ENCODE assay signal across 10 cellular contexts in the genomic region with DNA sequence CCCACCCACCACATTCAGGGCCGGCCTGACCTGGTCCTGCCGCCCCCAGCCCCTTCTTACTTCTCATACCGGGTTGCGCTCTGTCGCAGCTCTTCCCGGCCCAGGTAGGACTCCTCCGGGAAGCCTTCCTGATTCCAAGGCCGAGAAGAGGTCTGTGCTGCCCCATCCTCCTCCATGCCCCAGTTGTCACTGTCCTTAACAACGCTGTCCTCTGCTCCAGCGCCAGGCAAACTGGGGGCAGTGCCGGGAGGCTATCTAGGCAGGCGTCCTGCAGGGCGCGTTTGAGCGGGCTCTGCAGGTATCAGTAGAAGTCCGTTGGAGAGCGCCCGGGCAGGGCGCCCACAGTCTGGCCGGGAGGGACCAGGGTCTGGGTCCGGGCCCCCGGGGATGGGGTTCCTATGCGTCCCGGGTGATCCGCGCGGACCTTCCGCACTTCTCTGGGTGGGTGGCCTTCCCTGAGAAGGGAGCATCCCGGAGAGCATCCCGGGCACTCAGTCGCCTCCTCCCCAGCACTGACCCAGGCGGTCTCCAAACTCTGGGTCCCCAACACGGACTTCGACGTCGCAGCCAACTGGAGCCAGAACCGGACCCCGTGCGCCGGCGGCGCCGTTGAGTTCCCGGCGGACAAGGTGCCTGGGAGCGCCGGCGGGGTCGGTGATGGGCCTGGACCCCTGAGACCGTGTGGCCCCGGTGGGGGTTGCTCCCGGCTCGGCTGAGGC. TPM values are rescaled to one million over a fixed set of nuclear protein-coding genes. Genes with fewer than 3 reads are reported as not detected.
A peak's percentile ranks its signal among the peaks of the same experiment; 100 is the strongest.
DNase-seq lines count a peak whose midpoint lies in the region; ATAC-seq and TF ChIP-seq lines count a peak whose summit lies in the region.
"Had no signal": no experiment of that assay in that cellular context is flagged by ENCODE, and none has a peak within 500 bp of the region (broad histone marks: within the 10 kb centered on the region; RNA-seq: fewer than 3 reads in every experiment).

No MANE protein-coding gene starts in this region.

- peaks cover 9% of the 10 kb centered on the region for H3K9me3 ChIP-seq in mesodermal cell (ENCODE audit: control insufficient read depth, low read length)
- 0 out of 2 replicates have a peak, but pooled peaks cover 5% of the 10 kb centered on the region for H3K9me3 ChIP-seq in PC-3 (ENCODE audit: low read length)

- H3F3A ChIP-seq in PC-3 (ENCODE audit: low read length, unreplicated experiment), result no peaks in the 10 kb centered on the region

- in situ Hi-C loops in GM13977 (cut with MboI; ENCODE audit: low pct_unique_long_range_greater_than_20kb, low sequenced_read_pairs, unreplicated experiment), result no loop called here

- no peak overlapping the region for H3K4me2 ChIP-seq in PC-3 (ENCODE audit: low read length)

- CTCF ChIA-PET in AG04449 (lab: Yijun Ruan, JAX), result interaction anchor here (1.3 to 2.2 kb wide), 2 partner anchors 147 to 229 kb away, joined by 4 to 15 read pairs; no protein-coding TSS in a partner anchor
- CTCF ChIA-PET in PC-3 (lab: Charles Lee), result no interaction called here
- CTCF ChIA-PET in RWPE1 (lab: Yijun Ruan, JAX), result interaction anchor here (0.6 kb wide), 1 partner anchor 188 kb away, joined by 3 read pairs; no protein-coding TSS in a partner anchor

- H3K27ac ChIP-seq in mesodermal cell (ENCODE audit: low read depth, low read length, severe bottlenecking) (no peak overlapping the region), PC-3 (ENCODE audit: low read length) (no peak overlapping the region), RWPE1 (no peak overlapping the region)

- H3K36me3 ChIP-seq in mesodermal cell (ENCODE audit: control insufficient read depth, insufficient read depth, low read length) (no peaks in the 10 kb centered on the region), PC-3 (ENCODE audit: low read depth, low read length) (no peaks in the 10 kb centered on the region)

- POLR2A ChIA-PET in AG04449 (lab: Yijun Ruan, JAX), result no interaction called here
- POLR2A ChIA-PET in PC-3 (lab: Charles Lee; ENCODE audit: unreplicated experiment), result no interaction called here
- POLR2A ChIA-PET in RWPE1 (lab: Yijun Ruan, JAX; ENCODE audit: low non-redundant PET), result no interaction called here

- BruUV-seq in PC-3 (replicated peaks; lab: Mats Ljungman, UMichigan), result no TSS peak

- no peak overlapping the region for H3K9ac ChIP-seq in PC-3 (ENCODE audit: low read length)

- no peak for DNase-seq in AG04449 (ENCODE audit: low read depth, low spot score)
- peak; percentile 35 for DNase-seq in GM13977 (ENCODE audit: low spot score)
- no peak for DNase-seq in choroid plexus epithelial cell (ENCODE audit: low read depth)
- DNase-seq in middle frontal gyrus (ENCODE audit: extremely low spot score, low spot score), result no peak
- no peak for DNase-seq in PC-3
- no peak for DNase-seq in RWPE1 (ENCODE audit: low spot score)
- DNase-seq: NCI-H1105 treated with DMSO at 0.1 percent for 48 hours; stimulated activated CD8-positive, alpha-beta memory T cell treated with anti-CD3 and anti-CD28 coated beads, Interleukin-4, amount 100 ng/mL, for 48 hours had no signal

- WGBS in mesodermal cell (ENCODE audit: insufficient coverage in 2 of 2), 2 experiments, result 4 to 6% methylated on average over 49 to 52 of the region's 53 CpGs

- H3K9me2 ChIP-seq in PC-3 (replicated peaks; ENCODE audit: low read length), result no peaks in the 10 kb centered on the region

- H3K4me3 ChIP-seq in AG04449 (ENCODE audit: low read depth, low read length), result peak overlapping the region; percentile 40
- H3K4me3 ChIP-seq in choroid plexus epithelial cell (ENCODE audit: low read depth, low read length), result peak overlapping the region; percentile 38
- peak overlapping the region; percentile 14 for H3K4me3 ChIP-seq in mesodermal cell (ENCODE audit: extremely low read depth, insufficient read depth, low read length, poor library complexity, severe bottlenecking)
- H3K4me3 ChIP-seq in PC-3 (ENCODE audit: low read length), result no peak overlapping the region

- intact Hi-C loops in PC-3 (cut with micrococcal nuclease), result no loop called here

- H3K27me3 ChIP-seq in PC-3 (ENCODE audit: low read length), result no peaks in the 10 kb centered on the region

- no peak for TF ChIP-seq CTCF in AG04449 (IDR thresholded peaks at IDR 0.05; ENCODE audit: insufficient read depth, low read length, missing control alignments)
- no peak for TF ChIP-seq CTCF in GM13977 (IDR thresholded peaks at IDR 0.05; ENCODE audit: extremely low read depth, insufficient read depth, missing control alignments)
- TF ChIP-seq CTCF in choroid plexus epithelial cell (conservative IDR thresholded peaks at IDR 0.05; ENCODE audit: low read depth, low read length), result no peak
- no peak for TF ChIP-seq CTCF in PC-3 (conservative IDR thresholded peaks at IDR 0.05; ENCODE audit: low read depth, low read length)
- TF ChIP-seq CTCF in RWPE1 (conservative IDR thresholded peaks at IDR 0.05; ENCODE audit: low read depth), result no peak

- H4K20me1 ChIP-seq in PC-3 (ENCODE audit: low read length), result no peaks in the 10 kb centered on the region

- H3K79me2 ChIP-seq in PC-3 (ENCODE audit: low read length), result no peaks in the 10 kb centered on the region

- peaks cover 8% of the 10 kb centered on the region for H3K4me1 ChIP-seq in mesodermal cell (ENCODE audit: control insufficient read depth, insufficient read depth, low read length, poor library complexity, severe bottlenecking)
- H3K4me1 ChIP-seq in PC-3 (ENCODE audit: insufficient read depth, low read length), result no peaks in the 10 kb centered on the region

- H2AFZ ChIP-seq in PC-3 (ENCODE audit: low read length), result no peak overlapping the region

- ATAC-seq in PC-3 (no peak), GM21515 (IDR thresholded peaks at IDR 0.05; ENCODE audit: unreplicated experiment) (no peak)

RNA-seq across cellular contexts. Expression of gene AMN, which starts 0.9 kb away (rescaled TPM):
- polyA plus RNA-seq in mesodermal cell (2013, experiment 1 of 2), result 0.70 TPM
- 0.46 TPM for polyA plus RNA-seq in mesodermal cell (2013, experiment 2 of 2)
- 0.17 TPM in 1 of 2 replicates, not detected in the other for total RNA-seq in PC-3 (2014; rRNA removed)
